ENCODE assay signal across 27 cellular contexts in the genomic region with DNA sequence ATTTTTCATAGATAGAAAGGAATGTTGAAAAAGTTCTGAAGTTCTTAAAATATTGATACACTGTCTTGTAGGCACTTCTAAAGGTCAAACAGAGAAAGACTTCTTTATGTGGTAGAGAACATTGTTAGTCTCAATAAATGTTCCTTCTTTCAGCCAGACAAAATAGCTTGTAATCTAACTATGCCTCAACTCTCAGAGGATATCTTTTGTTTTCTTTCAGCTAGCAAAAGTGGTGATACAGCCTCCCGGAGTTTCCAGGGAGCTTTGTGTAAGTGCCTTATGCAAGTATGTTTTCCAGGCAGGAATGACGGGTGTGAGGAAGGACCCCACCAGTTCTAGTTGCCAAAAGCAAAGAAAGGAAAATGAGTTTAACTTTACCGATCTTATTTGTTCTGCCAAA.
A peak's percentile ranks its signal among the peaks of the same experiment; 100 is the strongest.
DNase-seq lines count a peak whose midpoint lies in the region; ATAC-seq and TF ChIP-seq lines count a peak whose summit lies in the region.
"Had no signal": no experiment of that assay in that cellular context is flagged by ENCODE, and none has a peak within 500 bp of the region (broad histone marks: within the 10 kb centered on the region; RNA-seq: fewer than 3 reads in every experiment).

No MANE protein-coding gene starts in this region.

- H3K27ac ChIP-seq in right cardiac atrium (ENCODE audit: low read length), result no peak overlapping the region
- H3K27ac ChIP-seq in smooth muscle cell (ENCODE audit: low read depth), result peak overlapping the region; percentile 100
- H3K27ac ChIP-seq: BLaER1, PC-9 had no signal

- no peaks in the 10 kb centered on the region for H3K36me3 Mint-ChIP-seq in chondrocyte (ENCODE audit: low read depth)
- H3K36me3 Mint-ChIP-seq: activated naive CD8-positive, alpha-beta T cell treated with anti-CD3 and anti-CD28 coated beads for 36 hours; mesothelial cell of epicardium; naive B cell; stimulated activated naive B cell treated with anti-CD40 and anti-IgM and Interleukin-4, amounts not matched to agents 10 μg/mL and 1 μg/mL and 100 μg/mL, for 72 hours had no signal

- H3K4me3 Mint-ChIP-seq in chondrocyte (ENCODE audit: unreplicated experiment), result no peak overlapping the region
- H3K4me3 Mint-ChIP-seq: activated CD4-positive, alpha-beta T cell treated with anti-CD3 and anti-CD28 coated beads, Interleukin-2, amount 10 ng/mL, durations not matched to agents 7 days and 5 days; activated naive CD8-positive, alpha-beta T cell treated with anti-CD3 and anti-CD28 coated beads for 36 hours; mesothelial cell of epicardium; naive B cell; stimulated activated naive B cell treated with anti-CD40 and anti-IgM and Interleukin-4, amounts not matched to agents 10 μg/mL and 1 μg/mL and 100 μg/mL, for 72 hours had no signal

- peaks cover 13% of the 10 kb centered on the region for H3F3A ChIP-seq in smooth muscle cell (ENCODE audit: low read depth)

- H3K4me1 ChIP-seq in right cardiac atrium (ENCODE audit: control insufficient read depth, insufficient read depth, low read length) (no peaks in the 10 kb centered on the region), smooth muscle cell (ENCODE audit: low read depth) (peaks cover 15% of the 10 kb centered on the region)
- H3K4me1 ChIP-seq: BLaER1 had no signal

- DNase-seq in SK-MEL-5 (ENCODE audit: low read depth, low spot score), result peak; percentile 80
- no peak for DNase-seq in chondrocyte (ENCODE audit: low spot score)
- DNase-seq in right cardiac atrium, result peak in 2 of 3 donors; percentile 29 to 56
- no peak for DNase-seq in smooth muscle cell (lab: John Stamatoyannopoulos, UW; ENCODE audit: unreplicated experiment)
- DNase-seq in NCI-H2171 treated with DMSO at 0.1 percent for 48 hours (lab: John Stamatoyannopoulos, UW), result no peak
- DNase-seq: activated CD4-positive, alpha-beta T cell treated with anti-CD3 and anti-CD28 coated beads, Interleukin-2, amount 10 ng/mL, durations not matched to agents 7 days and 5 days; activated effector memory CD4-positive, alpha-beta T cell treated with anti-CD3 and anti-CD28 coated beads, Interleukin-2, amount 50 U/mL, for 16 hours; activated naive CD8-positive, alpha-beta T cell treated with anti-CD3 and anti-CD28 coated beads for 36 hours; COR-L47; HCEC 1CT; Kasumi-1; MV-4-11; naive B cell; NCI-H1436; NCI-H2081; NCI-H2227 treated with DMSO at 0.1 percent for 48 hours; NCI-H69; PC-9; SHP77 treated with DMSO at 0.1 percent for 48 hours; stimulated activated naive B cell treated with anti-CD40 and anti-IgM and Interleukin-4, amounts not matched to agents 10 μg/mL and 1 μg/mL and 100 μg/mL, for 72 hours; substantia nigra had no signal

- peak; percentile 86 to 89 for ATAC-seq in right cardiac atrium
- no peak for ATAC-seq in HG03108 (IDR thresholded peaks at IDR 0.05; ENCODE audit: unreplicated experiment)
- ATAC-seq in HG03097 (IDR thresholded peaks at IDR 0.05; ENCODE audit: low FRiP score, unreplicated experiment), result no peak
- no peak for ATAC-seq in GM21717 (IDR thresholded peaks at IDR 0.05; ENCODE audit: unreplicated experiment)
- ATAC-seq: stimulated activated naive B cell treated with anti-CD40 and anti-IgM and Interleukin-4, amounts not matched to agents 10 μg/mL and 1 μg/mL and 100 μg/mL, for 72 hours had no signal

- H3K9ac ChIP-seq in smooth muscle cell (ENCODE audit: low read depth), result peak overlapping the region; percentile 91
- H3K9ac ChIP-seq: BLaER1 had no signal

- 34% methylated on average over 3 of the region's 3 CpGs for WGBS in right cardiac atrium
- 43% methylated on average over 3 of the region's 3 CpGs for WGBS in smooth muscle cell (ENCODE audit: low lambda C conversion rate)

- peaks cover 46% of the 10 kb centered on the region for H3K4me1 Mint-ChIP-seq in chondrocyte (ENCODE audit: low read depth)
- H3K4me1 Mint-ChIP-seq: activated CD4-positive, alpha-beta T cell treated with anti-CD3 and anti-CD28 coated beads, Interleukin-2, amount 10 ng/mL, durations not matched to agents 7 days and 5 days; activated naive CD8-positive, alpha-beta T cell treated with anti-CD3 and anti-CD28 coated beads for 36 hours; mesothelial cell of epicardium; naive B cell; stimulated activated naive B cell treated with anti-CD40 and anti-IgM and Interleukin-4, amounts not matched to agents 10 μg/mL and 1 μg/mL and 100 μg/mL, for 72 hours had no signal

- in situ Hi-C loops in SK-MEL-5 (cut with HindIII; ENCODE audit: low pct_unique_long_range_greater_than_20kb, low sequenced_read_pairs), result no loop called here

- peak overlapping the region; percentile 89 for H3K27ac Mint-ChIP-seq in chondrocyte (ENCODE audit: unreplicated experiment)
- H3K27ac Mint-ChIP-seq: activated CD4-positive, alpha-beta T cell treated with anti-CD3 and anti-CD28 coated beads, Interleukin-2, amount 10 ng/mL, durations not matched to agents 7 days and 5 days; activated naive CD8-positive, alpha-beta T cell treated with anti-CD3 and anti-CD28 coated beads for 36 hours; mesothelial cell of epicardium; naive B cell; progenitor cell of endocrine pancreas; stimulated activated naive B cell treated with anti-CD40 and anti-IgM and Interleukin-4, amounts not matched to agents 10 μg/mL and 1 μg/mL and 100 μg/mL, for 72 hours had no signal

- H4K20me1 ChIP-seq in smooth muscle cell (ENCODE audit: low read depth), result no peaks in the 10 kb centered on the region
- H4K20me1 ChIP-seq: BLaER1 had no signal

- H3K9me3 Mint-ChIP-seq in chondrocyte (ENCODE audit: low read depth), result peaks cover 26% of the 10 kb centered on the region
- H3K9me3 Mint-ChIP-seq: activated CD4-positive, alpha-beta T cell treated with anti-CD3 and anti-CD28 coated beads, Interleukin-2, amount 10 ng/mL, durations not matched to agents 7 days and 5 days; activated naive CD8-positive, alpha-beta T cell treated with anti-CD3 and anti-CD28 coated beads for 36 hours had no signal

- intact Hi-C loops in right cardiac atrium (cut with DNase I), result no loop called here

- H3K4me3 ChIP-seq in right cardiac atrium (ENCODE audit: low read length) (no peak overlapping the region), smooth muscle cell (no peak overlapping the region)
- H3K4me3 ChIP-seq: BLaER1, PC-9 had no signal

- no peaks in the 10 kb centered on the region for H3K36me3 ChIP-seq in smooth muscle cell (ENCODE audit: low read depth)
- H3K36me3 ChIP-seq: BLaER1 had no signal

- H3K4me2 ChIP-seq in smooth muscle cell, result peak overlapping the region; percentile 81
- H3K4me2 ChIP-seq: BLaER1, PC-9 had no signal

- H3K9me3 ChIP-seq in right cardiac atrium (ENCODE audit: control insufficient read depth, low read length) (peaks cover 2% of the 10 kb centered on the region), smooth muscle cell (replicated peaks; ENCODE audit: low read depth) (no peaks in the 10 kb centered on the region)
- H3K9me3 ChIP-seq: BLaER1 had no signal

- no peak for TF ChIP-seq CTCF in chondrocyte (IDR thresholded peaks at IDR 0.05)
- TF ChIP-seq CTCF in smooth muscle cell (IDR thresholded peaks at IDR 0.05; ENCODE audit: borderline replicate concordance, insufficient read depth, poor library complexity, severe bottlenecking), result no peak

- H3K27me3 ChIP-seq in right cardiac atrium (ENCODE audit: control insufficient read depth, insufficient read depth) (no peaks in the 10 kb centered on the region), smooth muscle cell (ENCODE audit: low read depth) (no peaks in the 10 kb centered on the region)
- H3K27me3 ChIP-seq: BLaER1 had no signal

- peak overlapping the region; percentile 82 for H2AFZ ChIP-seq in smooth muscle cell (ENCODE audit: low read depth)
- H2AFZ ChIP-seq: PC-9 had no signal

- H3K79me2 ChIP-seq in smooth muscle cell (ENCODE audit: low read depth), result no peaks in the 10 kb centered on the region

- no peaks in the 10 kb centered on the region for H3K27me3 Mint-ChIP-seq in chondrocyte (ENCODE audit: low read depth)
- H3K27me3 Mint-ChIP-seq: activated CD4-positive, alpha-beta T cell treated with anti-CD3 and anti-CD28 coated beads, Interleukin-2, amount 10 ng/mL, durations not matched to agents 7 days and 5 days; activated naive CD8-positive, alpha-beta T cell treated with anti-CD3 and anti-CD28 coated beads for 36 hours; naive B cell; progenitor cell of endocrine pancreas; stimulated activated naive B cell treated with anti-CD40 and anti-IgM and Interleukin-4, amounts not matched to agents 10 μg/mL and 1 μg/mL and 100 μg/mL, for 72 hours had no signal

Comparison
In these comparisons a context has a peak if more than half of its experiments do, and no peak if none do; other contexts are left out.
1. DNase-seq: peak in SK-MEL-5 (single experiment) and right cardiac atrium (2 of 3); none in chondrocyte (single experiment), smooth muscle cell (single experiment) and NCI-H2171 treated with DMSO at 0.1 percent for 48 hours (single experiment).
2. ATAC-seq: peak in right cardiac atrium (2 of 2); none in HG03108 (single experiment), HG03097 (single experiment) and GM21717 (single experiment).